ENCODE assay signal across 29 cellular contexts in genomic region chr12:61137677-61138380, GRCh38.
"Had no signal": no experiment of that assay in that cellular context is flagged by ENCODE, and none has a peak within 500 bp of the region (broad histone marks: within the 10 kb centered on the region; RNA-seq: fewer than 3 reads in every experiment).

No MANE protein-coding gene starts in this region.

- H3K27ac ChIP-seq: Peyer's patch, WERI-Rb-1 had no signal

- ATAC-seq: activated CD8-positive, alpha-beta memory T cell treated with anti-CD3 and anti-CD28 coated beads, Interleukin-2, amount 10 ng/mL, durations not matched to agents 7 days and 5 days; activated naive CD8-positive, alpha-beta T cell treated with anti-CD3 and anti-CD28 coated beads, Interleukin-2, amount 50 U/mL, for 24 hours; PC-3 had no signal

- DNase-seq: activated CD4-positive, alpha-beta memory T cell treated with anti-CD3 and anti-CD28 coated beads, Interleukin-2, amount 10 ng/mL, durations not matched to agents 7 days and 5 days; activated CD4-positive, alpha-beta T cell treated with anti-CD3 and anti-CD28 coated beads for 1 hour; activated CD4-positive, alpha-beta T cell treated with anti-CD3 and anti-CD28 coated beads for 48 hours; activated CD4-positive, CD25-positive, alpha-beta regulatory T cell; activated CD8-positive, alpha-beta memory T cell treated with anti-CD3 and anti-CD28 coated beads for 24 hours; activated CD8-positive, alpha-beta memory T cell treated with anti-CD3 and anti-CD28 coated beads, Interleukin-2, amount 10 ng/mL, durations not matched to agents 7 days and 5 days; activated CD8-positive, alpha-beta memory T cell treated with anti-CD3 and anti-CD28 coated beads, Interleukin-2, amount 50 U/mL, for 48 hours; activated effector memory CD4-positive, alpha-beta T cell treated with Interleukin-2 at 50 U/mL for 16 hours; activated naive CD4-positive, alpha-beta T cell treated with anti-CD3 and anti-CD28 coated beads, Interleukin-2, amount 10 ng/mL, durations not matched to agents 7 days and 5 days; activated naive CD8-positive, alpha-beta T cell treated with anti-CD3 and anti-CD28 coated beads, Interleukin-2, amount 50 U/mL, for 24 hours; activated T-cell treated with anti-CD3 and anti-CD28 coated beads, Interleukin-2, amount 50 U/mL, for 48 hours; anterior cingulate cortex; NCI-H1105; NCI-H1417 treated with DMSO at 0.1 percent for 48 hours; NCI-H1930; NCI-H2081 treated with DMSO at 0.1 percent for 48 hours; NCI-H226; NCI-H446 treated with DMSO at 0.1 percent for 48 hours; NCI-H524; NCI-H69; NCI-H82; PC-3; Peyer's patch; RPMI8226; SW 1271; T-helper 1 cell; T-helper 2 cell; T-helper 9 cell; WERI-Rb-1 had no signal

- H3K27me3 ChIP-seq: Peyer's patch had no signal

- H3K4me3 ChIP-seq: Peyer's patch had no signal

- H3K36me3 ChIP-seq: Peyer's patch, WERI-Rb-1 had no signal

- H3K4me1 ChIP-seq: Peyer's patch had no signal
